Comparison of ENCODE assay signal across 13 cellular contexts in the genomic region with DNA sequence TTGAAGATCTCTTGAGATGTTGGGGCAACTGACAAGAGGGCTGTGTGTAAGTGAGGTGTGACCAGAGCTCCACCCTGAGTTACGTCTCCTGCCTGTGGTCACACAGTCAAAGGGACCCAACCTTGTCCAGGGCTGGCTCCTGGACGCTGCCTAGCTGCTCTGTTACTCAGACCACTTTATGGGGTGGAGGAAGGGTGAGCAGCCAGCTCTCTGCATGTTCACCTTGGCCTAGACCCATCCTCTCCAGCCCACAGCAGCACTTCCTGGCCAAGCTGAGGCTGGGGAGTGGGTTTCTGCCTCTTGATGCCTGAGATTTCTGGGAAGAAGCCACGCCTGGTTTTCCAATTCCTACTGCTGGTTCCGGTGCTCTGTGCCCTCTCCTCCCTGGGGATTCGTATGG. TPM values are rescaled to one million over a fixed set of nuclear protein-coding genes. Genes with fewer than 3 reads are reported as not detected.
DNase-seq lines count a peak whose midpoint lies in the region; ATAC-seq and TF ChIP-seq lines count a peak whose summit lies in the region.
"Had no signal": no experiment of that assay in that cellular context is flagged by ENCODE, and none has a peak within 500 bp of the region (broad histone marks: within the 10 kb centered on the region; RNA-seq: fewer than 3 reads in every experiment).

No MANE protein-coding gene starts in this region.

- H3K79me2 ChIP-seq in smooth muscle cell (ENCODE audit: low read depth) (peaks cover 57% of the 10 kb centered on the region), osteoblast (ENCODE audit: insufficient read depth, low read length) (peaks cover 52% of the 10 kb centered on the region)

- no peak for ATAC-seq in RWPE2 (ENCODE audit: low read depth)
- ATAC-seq: body of pancreas, left cardiac atrium, Panc1 had no signal

- H3K27ac Mint-ChIP-seq in T-helper 2 cell treated with Interferon-gamma antibody and Interleukin-4, amounts not matched to agents 5 μg/mL and 100 μg/mL, for 36 hours: peak overlapping the region; percentile 93
- no peak overlapping the region for H3K27ac Mint-ChIP-seq in endothelial cell (ENCODE audit: unreplicated experiment)

- peaks cover 11% of the 10 kb centered on the region for H3F3A ChIP-seq in smooth muscle cell (ENCODE audit: low read depth)

- peaks cover 84% of the 10 kb centered on the region for H3K4me1 Mint-ChIP-seq in T-helper 2 cell treated with Interferon-gamma antibody and Interleukin-4, amounts not matched to agents 5 μg/mL and 100 μg/mL, for 36 hours (ENCODE audit: low read depth)
- H3K4me1 Mint-ChIP-seq in endothelial cell (ENCODE audit: unreplicated experiment): peaks cover 57% of the 10 kb centered on the region

- POLR2A ChIA-PET in HEK293T (lab: Yijun Ruan, JAX): no interaction called here

- CTCF ChIA-PET in HEK293T (lab: Yijun Ruan, JAX): interaction anchor here (1.1 kb wide), 1 partner anchor 140 kb away, joined by 4 read pairs; no protein-coding TSS in a partner anchor

- peak overlapping the region; percentile 82 for H3K4me3 Mint-ChIP-seq in T-helper 2 cell treated with Interferon-gamma antibody and Interleukin-4, amounts not matched to agents 5 μg/mL and 100 μg/mL, for 36 hours
- peak overlapping the region; percentile 50 for H3K4me3 Mint-ChIP-seq in endothelial cell (ENCODE audit: unreplicated experiment)

- H3K36me3 Mint-ChIP-seq in T-helper 2 cell treated with Interferon-gamma antibody and Interleukin-4, amounts not matched to agents 5 μg/mL and 100 μg/mL, for 36 hours (ENCODE audit: low read depth): peaks cover 78% of the 10 kb centered on the region
- peaks cover 61% of the 10 kb centered on the region for H3K36me3 Mint-ChIP-seq in endothelial cell (ENCODE audit: low read depth, unreplicated experiment)

- no peak for DNase-seq in T-helper 2 cell treated with Interferon-gamma antibody and Interleukin-4, amounts not matched to agents 5 μg/mL and 100 μg/mL, for 36 hours (ENCODE audit: low spot score)
- DNase-seq in T-helper 2 cell (no peak), RWPE2 (ENCODE audit: low spot score) (no peak), endothelial cell (ENCODE audit: low spot score) (no peak), smooth muscle cell (lab: John Stamatoyannopoulos, UW; ENCODE audit: unreplicated experiment) (no peak), NCI-H345 (lab: John Stamatoyannopoulos, UW) (no peak), HEK293T (ENCODE audit: extremely low spot score) (no peak), osteoblast (ENCODE audit: insufficient read length, low spot score, missing footprints) (no peak)
- DNase-seq: 8988T, left cardiac atrium, NCI-H187 treated with DMSO at 0.1 percent for 48 hours had no signal

- TF ChIP-seq CTCF in RWPE2 (IDR thresholded peaks at IDR 0.05; ENCODE audit: poor library complexity, severe bottlenecking) (no peak), endothelial cell (IDR thresholded peaks at IDR 0.05; ENCODE audit: unreplicated experiment) (no peak), smooth muscle cell (IDR thresholded peaks at IDR 0.05; ENCODE audit: borderline replicate concordance, insufficient read depth, poor library complexity, severe bottlenecking) (no peak), osteoblast (IDR thresholded peaks at IDR 0.05; ENCODE audit: extremely low read depth, low read depth, low read length) (no peak)

- H3K9me3 ChIP-seq in RWPE2 (ENCODE audit: severe bottlenecking): no peaks in the 10 kb centered on the region
- no peaks in the 10 kb centered on the region for H3K9me3 ChIP-seq in smooth muscle cell (replicated peaks; ENCODE audit: low read depth)
- no peaks in the 10 kb centered on the region for H3K9me3 ChIP-seq in osteoblast (ENCODE audit: low read depth, low read length)
- H3K9me3 ChIP-seq: body of pancreas had no signal

- WGBS in smooth muscle cell (ENCODE audit: low lambda C conversion rate): 79% methylated on average over 5 of the region's 5 CpGs

- H3K4me1 ChIP-seq in RWPE2 (ENCODE audit: insufficient read depth, poor library complexity, severe bottlenecking) (peaks cover 68% of the 10 kb centered on the region), smooth muscle cell (ENCODE audit: low read depth) (peaks cover 3% of the 10 kb centered on the region), osteoblast (ENCODE audit: insufficient read depth, low read length) (peaks cover 26% of the 10 kb centered on the region)

- H3K36me3 ChIP-seq in RWPE2 (ENCODE audit: low read depth) (peaks cover 90% of the 10 kb centered on the region), smooth muscle cell (ENCODE audit: low read depth) (no peaks in the 10 kb centered on the region), osteoblast (ENCODE audit: insufficient read depth, low read length) (peaks cover 31% of the 10 kb centered on the region)

- H3K27ac ChIP-seq in RWPE2 (ENCODE audit: poor library complexity, severe bottlenecking): peak overlapping the region; percentile 99
- H3K27ac ChIP-seq in smooth muscle cell (ENCODE audit: low read depth): peak overlapping the region; percentile 99
- H3K27ac ChIP-seq in osteoblast (ENCODE audit: low read depth, low read length): no peak overlapping the region
- H3K27ac ChIP-seq: body of pancreas had no signal

- no peaks in the 10 kb centered on the region for H3K27me3 Mint-ChIP-seq in T-helper 2 cell treated with Interferon-gamma antibody and Interleukin-4, amounts not matched to agents 5 μg/mL and 100 μg/mL, for 36 hours (ENCODE audit: low read depth)
- H3K27me3 Mint-ChIP-seq in endothelial cell (ENCODE audit: unreplicated experiment): peaks cover 20% of the 10 kb centered on the region

- H2AFZ ChIP-seq in smooth muscle cell (ENCODE audit: low read depth): no peak overlapping the region
- H2AFZ ChIP-seq in osteoblast (ENCODE audit: low read length): no peak overlapping the region

- H3K9me3 Mint-ChIP-seq in T-helper 2 cell treated with Interferon-gamma antibody and Interleukin-4, amounts not matched to agents 5 μg/mL and 100 μg/mL, for 36 hours: no peaks in the 10 kb centered on the region
- no peaks in the 10 kb centered on the region for H3K9me3 Mint-ChIP-seq in endothelial cell (ENCODE audit: unreplicated experiment)

- no peak overlapping the region for H3K4me2 ChIP-seq in smooth muscle cell
- no peak overlapping the region for H3K4me2 ChIP-seq in osteoblast (ENCODE audit: insufficient read depth, low read length)

- H3K4me3 ChIP-seq in RWPE2 (ENCODE audit: severe bottlenecking) (no peak overlapping the region), smooth muscle cell (no peak overlapping the region), osteoblast (ENCODE audit: insufficient read depth, low read length) (no peak overlapping the region)
- H3K4me3 ChIP-seq: body of pancreas had no signal

- H4K20me1 ChIP-seq in smooth muscle cell (ENCODE audit: low read depth): peaks cover 100% of the 10 kb centered on the region
- H4K20me1 ChIP-seq in osteoblast (ENCODE audit: insufficient read depth, low read length): no peaks in the 10 kb centered on the region

- H3K9ac ChIP-seq in smooth muscle cell (ENCODE audit: low read depth): no peak overlapping the region

- H3K27me3 ChIP-seq in RWPE2 (ENCODE audit: insufficient read depth, poor library complexity, severe bottlenecking) (no peaks in the 10 kb centered on the region), smooth muscle cell (ENCODE audit: low read depth) (no peaks in the 10 kb centered on the region), osteoblast (ENCODE audit: insufficient read depth, low read length) (no peaks in the 10 kb centered on the region)
- H3K27me3 ChIP-seq: body of pancreas had no signal

TF ChIP-seq in HEK293T, 16 proteins besides CTCF, POLR2A, EP300 and RAD21:
- TF ChIP-seq FOXK2 (IDR thresholded peaks at IDR 0.05) (no peak), L3MBTL2 (conservative IDR thresholded peaks at IDR 0.05) (no peak), FOXM1 (IDR thresholded peaks at IDR 0.05; ENCODE audit: borderline replicate concordance) (no peak), SUZ12 (IDR thresholded peaks at IDR 0.05) (no peak), CTBP1 (IDR thresholded peaks at IDR 0.05; ENCODE audit: borderline replicate concordance) (no peak), ARNT (IDR thresholded peaks at IDR 0.05) (no peak), ZNF384 (IDR thresholded peaks at IDR 0.05) (no peak), TARDBP (IDR thresholded peaks at IDR 0.05) (no peak), FOXA1 (IDR thresholded peaks at IDR 0.05) (no peak), LEF1 (IDR thresholded peaks at IDR 0.05; ENCODE audit: borderline replicate concordance) (no peak), HDGF (IDR thresholded peaks at IDR 0.05; ENCODE audit: borderline replicate concordance) (no peak), NFRKB (IDR thresholded peaks at IDR 0.05) (no peak)

RNA-seq across cellular contexts. Expression of a gene that starts 24.6 kb away (rescaled TPM):
- total RNA-seq in endothelial cell (ENCODE audit: unreplicated experiment): 511 TPM
- total RNA-seq in smooth muscle cell: 749 and 1,091 TPM in 2 replicates
- polyA plus RNA-seq in smooth muscle cell: 275 and 842 TPM in 2 replicates
- 28.3 and 43.4 TPM in 2 replicates for total RNA-seq in osteoblast

Comparison
In these comparisons a context has a peak if more than half of its experiments do, and no peak if none do; other contexts are left out.
1. RNA of a gene that starts 24.6 kb away (total RNA-seq): 749 to 1,091 TPM in smooth muscle cell and 511 TPM in endothelial cell (single experiment); 28.3 to 43.4 TPM in osteoblast; every median in the first group is over 10 times any median in the second.